Comparison of ENCODE assay signal across 30 cellular contexts in the genomic region with DNA sequence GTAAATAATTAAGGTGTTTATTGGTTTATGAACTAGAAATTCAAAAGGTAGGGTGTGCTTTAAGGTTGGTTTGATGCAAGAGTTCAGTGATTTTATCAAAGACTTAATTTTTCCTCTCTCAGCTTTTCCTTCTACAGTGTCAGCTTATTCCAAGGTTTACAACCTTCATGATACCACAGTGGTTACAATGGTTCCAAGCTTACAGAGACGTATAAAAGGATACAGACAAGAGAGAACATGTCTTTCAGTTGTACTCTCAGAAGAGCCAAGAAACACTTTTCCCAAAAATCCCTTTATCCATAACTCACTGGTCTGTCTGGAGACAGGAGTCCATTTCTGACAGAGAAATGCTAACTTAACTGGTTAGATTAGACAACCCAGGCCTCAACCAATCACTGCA.
"Had no signal": no experiment of that assay in that cellular context is flagged by ENCODE, and none has a peak within 500 bp of the region (broad histone marks: within the 10 kb centered on the region; RNA-seq: fewer than 3 reads in every experiment).

No MANE protein-coding gene starts in this region.

- H3K27ac Mint-ChIP-seq: activated CD8-positive, alpha-beta T cell treated with anti-CD3 and anti-CD28 coated beads for 36 hours; activated naive CD8-positive, alpha-beta T cell; activated T-helper 17 cell treated with anti-CD3 and anti-CD28 coated beads, Interleukin-2, amount 50 U/mL, for 72 hours; WTC11 had no signal

- H3K27me3 ChIP-seq: body of pancreas, cardiac muscle cell, colonic mucosa, gastrocnemius medialis had no signal

- H3K9me3 Mint-ChIP-seq: activated CD8-positive, alpha-beta T cell treated with anti-CD3 and anti-CD28 coated beads for 36 hours; activated T-cell treated with anti-CD3 and anti-CD28 coated beads, Interleukin-2, amount 50 U/mL, for 4 hours; activated T-helper 17 cell treated with anti-CD3 and anti-CD28 coated beads, Interleukin-2, amount 50 U/mL, for 72 hours; WTC11 had no signal

- H3K4me1 ChIP-seq: colonic mucosa had no signal

- FAIRE-seq: endometrium, endothelial cell of umbilical vein had no signal

- H3K27ac ChIP-seq: cardiac muscle cell, colonic mucosa, gastrocnemius medialis, VCaP had no signal

- H3K36me3 ChIP-seq: cardiac muscle cell, colonic mucosa, gastrocnemius medialis had no signal

- DNase-seq: activated CD4-positive, alpha-beta T cell treated with anti-CD3 and anti-CD28 coated beads for 1 hour; activated CD4-positive, alpha-beta T cell treated with anti-CD3 and anti-CD28 coated beads for 48 hours; activated CD4-positive, alpha-beta T cell treated with anti-CD3 and anti-CD28 coated beads, Interleukin-2, amount 50 U/mL, for 1 hour; activated CD4-positive, alpha-beta T cell treated with anti-CD3 and anti-CD28 coated beads, Interleukin-2, amount 50 U/mL, for 48 hours; activated CD8-positive, alpha-beta memory T cell treated with anti-CD3 and anti-CD28 coated beads for 24 hours; activated CD8-positive, alpha-beta T cell treated with anti-CD3 and anti-CD28 coated beads for 36 hours; activated effector memory CD4-positive, alpha-beta T cell treated with Interleukin-2 at 50 U/mL for 16 hours; activated gamma-delta T cell treated with Interleukin-2 at 50 U/mL for 16 hours; activated naive CD4-positive, alpha-beta T cell treated with anti-CD3 and anti-CD28 coated beads, Interleukin-2, amount 50 U/mL, for 16 hours; activated naive CD4-positive, alpha-beta T cell treated with Interleukin-2 at 50 U/mL for 16 hours; activated T-cell treated with anti-CD3 and anti-CD28 coated beads, Interleukin-2, amount 50 U/mL, for 4 hours; amygdala; aorta; body of pancreas; central memory CD4-positive, alpha-beta T cell; cerebellar nuclear complex; colonic mucosa; effector CD8-positive, alpha-beta T cell; foreskin fibroblast; gastrocnemius medialis; glutamatergic neuron; T-helper 2 cell had no signal

- ATAC-seq: activated CD8-positive, alpha-beta T cell treated with anti-CD3 and anti-CD28 coated beads for 36 hours; activated T-cell treated with anti-CD3 and anti-CD28 coated beads, Interleukin-2, amount 50 U/mL, for 4 hours; activated T-helper 17 cell treated with anti-CD3 and anti-CD28 coated beads, Interleukin-2, amount 50 U/mL, for 72 hours; body of pancreas; esophagus mucosa; gastrocnemius medialis; WTC11 had no signal

- H3K4me1 Mint-ChIP-seq: activated T-helper 17 cell treated with anti-CD3 and anti-CD28 coated beads, Interleukin-2, amount 50 U/mL, for 72 hours had no signal

- H3K27me3 Mint-ChIP-seq: activated CD8-positive, alpha-beta T cell treated with anti-CD3 and anti-CD28 coated beads for 36 hours; activated T-helper 17 cell treated with anti-CD3 and anti-CD28 coated beads, Interleukin-2, amount 50 U/mL, for 72 hours had no signal

- H3K36me3 Mint-ChIP-seq: activated naive CD8-positive, alpha-beta T cell had no signal

- H3K4me3 ChIP-seq: body of pancreas, cardiac muscle cell, colonic mucosa, gastrocnemius medialis had no signal

- H3K4me3 Mint-ChIP-seq: activated CD8-positive, alpha-beta T cell treated with anti-CD3 and anti-CD28 coated beads for 36 hours; activated naive CD8-positive, alpha-beta T cell; activated T-cell treated with anti-CD3 and anti-CD28 coated beads, Interleukin-2, amount 50 U/mL, for 4 hours; activated T-helper 17 cell treated with anti-CD3 and anti-CD28 coated beads, Interleukin-2, amount 50 U/mL, for 72 hours; WTC11 had no signal

- H3K9me3 ChIP-seq: body of pancreas, colonic mucosa, gastrocnemius medialis had no signal
